In the genomic region with DNA sequence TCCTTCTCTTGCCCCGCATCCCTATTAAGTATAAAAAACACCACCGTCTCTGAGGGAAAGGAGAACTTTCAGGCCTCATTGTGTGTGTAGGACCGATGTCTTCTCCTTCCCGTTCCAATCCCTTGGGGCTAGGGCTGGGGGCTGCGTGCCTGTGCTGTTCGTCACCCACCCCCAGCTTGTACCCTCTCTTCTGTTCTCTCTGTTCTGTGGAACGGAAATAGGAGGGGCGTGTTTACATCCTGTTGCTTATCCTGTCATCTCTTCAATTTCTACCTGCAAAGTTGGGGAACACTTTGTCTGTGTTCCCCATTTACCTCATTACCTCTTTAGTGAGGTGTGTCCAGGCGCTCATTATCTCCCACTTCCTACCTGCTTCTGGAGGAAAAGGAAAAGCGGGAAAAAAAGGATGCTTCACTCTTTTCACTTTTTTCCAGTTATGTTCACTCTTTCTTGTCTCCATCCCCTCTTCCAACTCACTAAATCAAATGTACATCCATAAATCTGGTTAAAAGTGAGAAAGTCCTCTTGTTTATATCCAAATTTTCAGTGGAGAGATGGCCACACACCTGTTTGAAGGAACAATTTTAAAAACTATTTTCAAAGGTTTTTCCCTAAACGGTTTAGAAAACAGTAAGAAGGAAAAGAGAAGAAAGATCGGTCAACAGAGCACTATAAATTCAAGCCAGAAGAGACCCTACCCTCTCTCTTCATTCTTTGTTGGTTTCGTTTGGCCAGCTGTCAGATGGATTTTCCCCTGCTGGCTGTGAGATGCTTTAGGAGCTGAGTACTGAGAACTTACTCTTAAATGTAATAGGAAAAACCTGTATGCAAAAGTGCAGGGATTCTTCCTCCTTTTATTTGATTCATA, we compare ENCODE assay signal across 8 cellular contexts. TPM values are rescaled to one million over a fixed set of nuclear protein-coding genes. Genes with fewer than 3 reads are reported as not detected.
DNase-seq lines count a peak whose midpoint lies in the region; ATAC-seq, FAIRE-seq and TF ChIP-seq lines count a peak whose summit lies in the region.

No MANE protein-coding gene starts in this region.

- H3K4me2 ChIP-seq in GM12878 (ENCODE audit: control insufficient read depth, insufficient read depth): peak overlapping the region; percentile 86

- SMC1A ChIA-PET in GM12878 (lab: Charles Lee; ENCODE audit: uncharacterized antibody, unreplicated experiment): interaction anchor here (0.6 to 12.5 kb wide), 6 partner anchors 8 to 118 kb away, joined by 3 to 244 read pairs (median 5); a partner anchor contains a TSS

- peak overlapping the region; percentile 77 for H2AFZ ChIP-seq in GM12878 (ENCODE audit: control insufficient read depth, low read depth, low read length)

- peaks cover 15% of the 10 kb centered on the region for H3K79me2 ChIP-seq in GM12878 (ENCODE audit: control insufficient read depth, insufficient read depth, low read length)

- DNase-seq in NCI-H1417 (lab: John Stamatoyannopoulos, UW): peak; percentile 29 to 76 (median 63)
- no peak for DNase-seq in NCI-H1417 treated with DMSO at 0.1 percent for 48 hours (lab: John Stamatoyannopoulos, UW)
- DNase-seq in T follicular helper cell (ENCODE audit: low read depth): peak; percentile 50
- DNase-seq in GM12878 (ENCODE audit: low read depth, low spot score): no peak
- DNase-seq in stimulated activated CD8-positive, alpha-beta memory T cell treated with anti-CD3 and anti-CD28 coated beads, Interleukin-4, amount 100 ng/mL, for 48 hours: peak; percentile 66
- DNase-seq in NCI-H2196 treated with DMSO at 0.1 percent for 48 hours (lab: John Stamatoyannopoulos, UW; ENCODE audit: unreplicated experiment): no peak

- 0 out of 2 replicates have a peak, but pooled peaks have one; percentile 56 for TF ChIP-seq POLR2A in GM12878 (IDR thresholded peaks at IDR 0.05; ENCODE audit: low read depth, low read length)

- RAD21 ChIA-PET in GM12878 (lab: Charles Lee; ENCODE audit: unreplicated experiment): interaction anchor here (0.9 to 7.4 kb wide), 7 partner anchors 10 to 40 kb away, joined by 3 to 100 read pairs (median 4); a partner anchor contains a TSS

- H3K27ac ChIP-seq in GM12878 (ENCODE audit: control insufficient read depth, insufficient read depth) (peak overlapping the region; percentile 82), layer of hippocampus (ENCODE audit: low read depth, low read length) (peak overlapping the region; percentile 99)

- H3K9ac ChIP-seq in GM12878 (ENCODE audit: control insufficient read depth, insufficient read depth, low read length): peak overlapping the region; percentile 75

- no peak for FAIRE-seq in GM12878 (lab: Jason Lieb, UNC)

- peak overlapping the region; percentile 81 for H3K4me3 ChIP-seq in GM12878

- peaks cover 0 to 3% of the 10 kb centered on the region in 2 experiments; a peak in 2 of 4 replicates for H3K36me3 ChIP-seq in GM12878 (ENCODE audit: control insufficient read depth in 2 of 2, insufficient read depth in 2 of 2, low read length in 1 of 2)

- CTCF ChIA-PET in GM12878 (lab: Yijun Ruan, JAX): interaction anchor here (0.7 to 12.2 kb wide), 8 partner anchors 9 to 152 kb away, joined by 3 to 196 read pairs (median 4); a partner anchor contains a TSS

- TF ChIP-seq CTCF in GM12878 (IDR thresholded peaks at IDR 0.05 in 2 of 3, conservative IDR thresholded peaks at IDR 0.05 in 1 of 3; ENCODE audit: control insufficient read depth in 2 of 3, extremely low read depth in 1 of 3, insufficient read depth in 1 of 3, low read depth in 3 of 3, low read length in 3 of 3): no peak

- WGBS in GM12878 (ENCODE audit: insufficient coverage, insufficient replicate concordance, low lambda C conversion rate, missing lambda C conversion rate): 0% methylated on average over 13 of the region's 13 CpGs

- H3K9me3 ChIP-seq in GM12878 (replicated peaks; ENCODE audit: control insufficient read depth, insufficient read depth, low read length): no peaks in the 10 kb centered on the region

- no peaks in the 10 kb centered on the region for H4K20me1 ChIP-seq in GM12878 (ENCODE audit: control insufficient read depth, insufficient read depth)

- intact Hi-C loops in GM12878 (cut with micrococcal nuclease; ENCODE audit: unreplicated experiment): no loop called here

- in situ Hi-C loops in GM12878 (cut with MboI): no loop called here

- POLR2A ChIA-PET in GM12878 (lab: Charles Lee): interaction anchor here (0.6 to 4.1 kb wide), 11 partner anchors 8 to 139 kb away, joined by 3 to 82 read pairs (median 5); a partner anchor contains a TSS

- BruUV-seq in GM12878 (replicated peaks; lab: Mats Ljungman, UMichigan): no TSS peak

- peaks cover 8% of the 10 kb centered on the region for H3K4me1 ChIP-seq in GM12878 (ENCODE audit: control insufficient read depth, insufficient read depth, low read length)

- H3K27me3 ChIP-seq in GM12878 (replicated peaks in 1 of 2; ENCODE audit: control insufficient read depth in 2 of 2, insufficient read depth in 2 of 2, low read length in 1 of 2): no peaks in the 10 kb centered on the region
- H3K27me3 ChIP-seq in layer of hippocampus (ENCODE audit: control insufficient read depth, insufficient read depth, low read length): no peaks in the 10 kb centered on the region

- no peak for TF ChIP-seq RAD21 in GM12878 (IDR thresholded peaks at IDR 0.05; ENCODE audit: insufficient read depth, low read depth, low read length)

- TF ChIP-seq EP300 in GM12878 (IDR thresholded peaks at IDR 0.05; ENCODE audit: borderline replicate concordance in 1 of 2, control insufficient read depth in 1 of 2, low read depth in 2 of 2, low read length in 2 of 2): peak in 1 of 2 experiments; percentile 28; a peak in 1 of 4 replicates

- ATAC-seq in HG03196 (IDR thresholded peaks at IDR 0.05; ENCODE audit: unreplicated experiment) (peak; percentile 27), GM12878 (peak; percentile 63)

RNA-seq across cellular contexts. Expression of a gene that starts 1.0 kb away (rescaled TPM):
- 199 and 208 TPM in 2 replicates for total RNA-seq in GM12878 (2013; cell fraction: nucleolus; rRNA removed)
- total RNA-seq in GM12878 (2014; rRNA removed): 133 and 171 TPM in 2 replicates
- 110 and 121 TPM in 2 replicates for total RNA-seq in GM12878 (2014; rRNA removed; fragmentation: Illumina TruSeq; extraction: Trizol)
- total RNA-seq in GM12878 (2021): 106 and 115 TPM in 2 replicates
- 102 TPM for polyA plus RNA-seq in GM12878 (2011; ENCODE audit: low read depth)
- polyA plus RNA-seq in GM12878 (2011; rRNA removed): 132 and 154 TPM in 2 replicates
- polyA plus RNA-seq in GM12878 (2011; cell fraction: cytosol; rRNA removed): 73.1 TPM in 2 replicates
- polyA plus RNA-seq in GM12878 (2011; cell fraction: nucleus; rRNA removed): 99.6 and 193 TPM in 2 replicates
- polyA plus RNA-seq in GM12878 (2012): 90.6 and 113 TPM in 2 replicates
- polyA plus RNA-seq in GM12878 (2014; fragmentation: Illumina TruSeq; extraction: Trizol): 130 and 182 TPM in 2 replicates
- 10 to 100 TPM; 48.7 to 75.5 TPM for polyA plus RNA-seq in GM12878 (2014; fragmentation: Nextera tagmentation; extraction: Ambion mirVana)
- 84.1 and 108 TPM in 2 replicates for polyA plus RNA-seq in GM12878 (2014; rRNA removed)
- polyA plus RNA-seq in GM12878 (2016; fragmentation: Nextera tagmentation; extraction: Ambion mirVana): 10 to 100 TPM; 76.6 to 82.9 TPM
- polyA minus RNA-seq in GM12878 (2011; rRNA and poly(A)+ RNA removed): 209 and 224 TPM in 2 replicates
- 42.0 and 48.2 TPM in 2 replicates for polyA minus RNA-seq in GM12878 (2011; cell fraction: cytosol; rRNA and poly(A)+ RNA removed)
- polyA minus RNA-seq in GM12878 (2011; cell fraction: nucleus; rRNA and poly(A)+ RNA removed): 177 and 219 TPM in 2 replicates

RNA-seq across cellular contexts. Expression of a gene that starts 24.1 kb away (rescaled TPM):
- not detected in 2 replicates for total RNA-seq in GM12878 (2013; cell fraction: nucleolus; rRNA removed)
- total RNA-seq in GM12878 (2014; rRNA removed) (0.11 TPM in 1 of 2 replicates, not detected in the other), GM12878 (2014; rRNA removed; fragmentation: Illumina TruSeq; extraction: Trizol) (not detected in 2 replicates), GM12878 (2021) (not detected in 2 replicates)
- polyA plus RNA-seq in GM12878 (2011; ENCODE audit: low read depth): not detected
- polyA plus RNA-seq in GM12878 (2011; rRNA removed) (not detected in 2 replicates), GM12878 (2014; fragmentation: Illumina TruSeq; extraction: Trizol) (not detected in 2 replicates), GM12878 (2014; fragmentation: Nextera tagmentation; extraction: Ambion mirVana) (not detected), GM12878 (2014; rRNA removed) (not detected in 2 replicates), GM12878 (2016; fragmentation: Nextera tagmentation; extraction: Ambion mirVana) (not detected)
- not detected in 2 replicates for polyA plus RNA-seq in GM12878 (2011; cell fraction: cytosol; rRNA removed)
- not detected in 2 replicates for polyA plus RNA-seq in GM12878 (2011; cell fraction: nucleus; rRNA removed)
- polyA plus RNA-seq in GM12878 (2012): 0.08 TPM in 1 of 2 replicates, not detected in the other
- not detected in 2 replicates for polyA minus RNA-seq in GM12878 (2011; rRNA and poly(A)+ RNA removed)
- polyA minus RNA-seq in GM12878 (2011; cell fraction: cytosol; rRNA and poly(A)+ RNA removed): not detected in 2 replicates
- not detected in 2 replicates for polyA minus RNA-seq in GM12878 (2011; cell fraction: nucleus; rRNA and poly(A)+ RNA removed)

RNA-seq across cellular contexts. Expression of a gene that starts 32.9 kb away (rescaled TPM):
- 3.8 and 7.0 TPM in 2 replicates for total RNA-seq in GM12878 (2013; cell fraction: nucleolus; rRNA removed)
- total RNA-seq in GM12878 (2014; rRNA removed) (19.5 and 20.4 TPM in 2 replicates), GM12878 (2014; rRNA removed; fragmentation: Illumina TruSeq; extraction: Trizol) (33.2 and 35.1 TPM in 2 replicates), GM12878 (2021) (17.3 and 18.4 TPM in 2 replicates)
- polyA plus RNA-seq in GM12878 (2011; ENCODE audit: low read depth): 15.9 TPM
- polyA plus RNA-seq in GM12878 (2011; rRNA removed) (21.8 and 29.7 TPM in 2 replicates), GM12878 (2014; fragmentation: Illumina TruSeq; extraction: Trizol) (40.8 and 57.7 TPM in 2 replicates), GM12878 (2014; fragmentation: Nextera tagmentation; extraction: Ambion mirVana) (10 to 100 TPM; 12.8 to 25.5 TPM), GM12878 (2014; rRNA removed) (23.9 and 27.6 TPM in 2 replicates), GM12878 (2016; fragmentation: Nextera tagmentation; extraction: Ambion mirVana) (10 to 100 TPM; 39.6 to 47.0 TPM)
- 11.7 and 13.1 TPM in 2 replicates for polyA plus RNA-seq in GM12878 (2011; cell fraction: cytosol; rRNA removed)
- 9.6 and 9.7 TPM in 2 replicates for polyA plus RNA-seq in GM12878 (2011; cell fraction: nucleus; rRNA removed)
- 26.4 and 27.6 TPM in 2 replicates for polyA plus RNA-seq in GM12878 (2012)
- 6.7 and 9.0 TPM in 2 replicates for polyA minus RNA-seq in GM12878 (2011; rRNA and poly(A)+ RNA removed)
- 2.7 and 2.8 TPM in 2 replicates for polyA minus RNA-seq in GM12878 (2011; cell fraction: cytosol; rRNA and poly(A)+ RNA removed)
- polyA minus RNA-seq in GM12878 (2011; cell fraction: nucleus; rRNA and poly(A)+ RNA removed): 2.4 and 3.3 TPM in 2 replicates

RNA-seq across cellular contexts. Expression of a gene that starts 33.0 kb away (rescaled TPM):
- 3.1 and 3.3 TPM in 2 replicates for total RNA-seq in GM12878 (2013; cell fraction: nucleolus; rRNA removed)
- 1.7 and 2.7 TPM in 2 replicates for total RNA-seq in GM12878 (2014; rRNA removed)
- 0.72 and 0.97 TPM in 2 replicates for total RNA-seq in GM12878 (2014; rRNA removed; fragmentation: Illumina TruSeq; extraction: Trizol)
- 3.5 and 5.2 TPM in 2 replicates for total RNA-seq in GM12878 (2021)
- 0.79 TPM for polyA plus RNA-seq in GM12878 (2011; ENCODE audit: low read depth)
- polyA plus RNA-seq in GM12878 (2011; rRNA removed): 1.6 and 1.8 TPM in 2 replicates
- polyA plus RNA-seq in GM12878 (2011; cell fraction: cytosol; rRNA removed): 1.6 and 2.1 TPM in 2 replicates
- polyA plus RNA-seq in GM12878 (2011; cell fraction: nucleus; rRNA removed): 6.0 and 6.1 TPM in 2 replicates
- polyA plus RNA-seq in GM12878 (2012): 0.89 and 1.5 TPM in 2 replicates
- polyA plus RNA-seq in GM12878 (2014; fragmentation: Illumina TruSeq; extraction: Trizol): 1.0 and 1.8 TPM in 2 replicates
- polyA plus RNA-seq in GM12878 (2014; fragmentation: Nextera tagmentation; extraction: Ambion mirVana): under 1 TPM; 0.40 to 0.42 TPM
- polyA plus RNA-seq in GM12878 (2014; rRNA removed): 2.5 and 3.5 TPM in 2 replicates
- 1 to 10 TPM in 1 of 2 experiments, under 1 TPM in 1; 0.83 to 1.5 TPM for polyA plus RNA-seq in GM12878 (2016; fragmentation: Nextera tagmentation; extraction: Ambion mirVana)
- 1.6 and 2.1 TPM in 2 replicates for polyA minus RNA-seq in GM12878 (2011; rRNA and poly(A)+ RNA removed)
- polyA minus RNA-seq in GM12878 (2011; cell fraction: cytosol; rRNA and poly(A)+ RNA removed): 0.94 and 4.0 TPM in 2 replicates
- 2.3 and 4.4 TPM in 2 replicates for polyA minus RNA-seq in GM12878 (2011; cell fraction: nucleus; rRNA and poly(A)+ RNA removed)

RNA-seq across cellular contexts. Expression of a gene that starts 39.6 kb away (rescaled TPM):
- 6.9 and 7.7 TPM in 2 replicates for total RNA-seq in GM12878 (2013; cell fraction: nucleolus; rRNA removed)
- total RNA-seq in GM12878 (2014; rRNA removed) (16.7 and 19.7 TPM in 2 replicates), GM12878 (2014; rRNA removed; fragmentation: Illumina TruSeq; extraction: Trizol) (13.9 and 15.2 TPM in 2 replicates), GM12878 (2021) (23.4 and 23.6 TPM in 2 replicates)
- polyA plus RNA-seq in GM12878 (2011; ENCODE audit: low read depth): 6.3 TPM
- polyA plus RNA-seq in GM12878 (2011; rRNA removed) (48.2 and 53.1 TPM in 2 replicates), GM12878 (2014; fragmentation: Illumina TruSeq; extraction: Trizol) (18.4 and 20.0 TPM in 2 replicates), GM12878 (2014; fragmentation: Nextera tagmentation; extraction: Ambion mirVana) (10 to 100 TPM in 1 of 2 experiments, 1 to 10 TPM in 1; 5.5 to 12.2 TPM), GM12878 (2014; rRNA removed) (19.4 and 21.9 TPM in 2 replicates), GM12878 (2016; fragmentation: Nextera tagmentation; extraction: Ambion mirVana) (10 to 100 TPM in 1 of 2 experiments, 1 to 10 TPM in 1; 9.9 to 10.3 TPM)
- polyA plus RNA-seq in GM12878 (2011; cell fraction: cytosol; rRNA removed): 35.5 and 51.0 TPM in 2 replicates
- 7.8 and 10.5 TPM in 2 replicates for polyA plus RNA-seq in GM12878 (2011; cell fraction: nucleus; rRNA removed)
- 9.9 and 10.2 TPM in 2 replicates for polyA plus RNA-seq in GM12878 (2012)
- 24.7 and 26.5 TPM in 2 replicates for polyA minus RNA-seq in GM12878 (2011; rRNA and poly(A)+ RNA removed)
- polyA minus RNA-seq in GM12878 (2011; cell fraction: cytosol; rRNA and poly(A)+ RNA removed): 11.0 and 11.3 TPM in 2 replicates
- polyA minus RNA-seq in GM12878 (2011; cell fraction: nucleus; rRNA and poly(A)+ RNA removed): 2.7 and 4.4 TPM in 2 replicates

Comparison
In these comparisons a context has a peak if more than half of its experiments do, and no peak if none do; other contexts are left out.
1. DNase-seq: peak in NCI-H1417 (3 of 3), T follicular helper cell (single experiment) and stimulated activated CD8-positive, alpha-beta memory T cell treated with anti-CD3 and anti-CD28 coated beads, Interleukin-4, amount 100 ng/mL, for 48 hours (single experiment); none in NCI-H1417 treated with DMSO at 0.1 percent for 48 hours (single experiment), GM12878 (single experiment) and NCI-H2196 treated with DMSO at 0.1 percent for 48 hours (single experiment).